18 cellular contexts compared by ENCODE assay signal in genomic region chr1:32116531-32116930, GRCh38. TPM values are rescaled to one million over a fixed set of nuclear protein-coding genes. Genes with fewer than 3 reads are reported as not detected.
DNase-seq lines count a peak whose midpoint lies in the region; ATAC-seq and TF ChIP-seq lines count a peak whose summit lies in the region.
"Had no signal": no experiment of that assay in that cellular context is flagged by ENCODE, and none has a peak within 500 bp of the region (broad histone marks: within the 10 kb centered on the region; RNA-seq: fewer than 3 reads in every experiment).

No MANE protein-coding gene starts in this region.

- no peaks in the 10 kb centered on the region for H3K9me3 Mint-ChIP-seq in stimulated activated naive CD8-positive, alpha-beta T cell treated with anti-CD3 and anti-CD28 coated beads, Interleukin-15, Interleukin-2, amounts not matched to agents 100 ng/mL and 50 ng/mL, for 24 hours
- no peaks in the 10 kb centered on the region for H3K9me3 Mint-ChIP-seq in stimulated activated naive CD8-positive, alpha-beta T cell treated with anti-CD3 and anti-CD28 coated beads, Interleukin-15, amount 100 ng/mL, for 72 hours
- H3K9me3 Mint-ChIP-seq in osteocyte (ENCODE audit: unreplicated experiment): no peaks in the 10 kb centered on the region
- H3K9me3 Mint-ChIP-seq in Calu3 (ENCODE audit: low read depth, unreplicated experiment): no peaks in the 10 kb centered on the region
- H3K9me3 Mint-ChIP-seq: activated naive CD8-positive, alpha-beta T cell treated with anti-CD3 and anti-CD28 coated beads, Interleukin-2, amount 10 ng/mL, durations not matched to agents 7 days and 5 days; activated T-cell treated with anti-CD3 and anti-CD28 coated beads, Interleukin-2, amount 50 U/mL, for 72 hours; T-cell had no signal

- H3K4me3 Mint-ChIP-seq in stimulated activated naive CD8-positive, alpha-beta T cell treated with anti-CD3 and anti-CD28 coated beads, Interleukin-15, Interleukin-2, amounts not matched to agents 100 ng/mL and 50 ng/mL, for 24 hours: no peak overlapping the region
- no peak overlapping the region for H3K4me3 Mint-ChIP-seq in stimulated activated naive CD8-positive, alpha-beta T cell treated with anti-CD3 and anti-CD28 coated beads, Interleukin-15, amount 100 ng/mL, for 72 hours
- H3K4me3 Mint-ChIP-seq in osteocyte (ENCODE audit: unreplicated experiment) (no peak overlapping the region), Calu3 (ENCODE audit: low read depth, unreplicated experiment) (no peak overlapping the region)
- H3K4me3 Mint-ChIP-seq: activated CD8-positive, alpha-beta T cell treated with anti-CD3 and anti-CD28 coated beads, Interleukin-2, amount 10 ng/mL, durations not matched to agents 7 days and 5 days; activated naive CD8-positive, alpha-beta T cell treated with anti-CD3 and anti-CD28 coated beads, Interleukin-2, amount 10 ng/mL, durations not matched to agents 7 days and 5 days; activated T-cell treated with anti-CD3 and anti-CD28 coated beads, Interleukin-2, amount 50 U/mL, for 72 hours; T-cell had no signal

- peak overlapping the region; percentile 15 to 58 (median 57) for H3K27ac ChIP-seq in esophagus squamous epithelium
- no peak overlapping the region for H3K27ac ChIP-seq in neuronal stem cell (replicated peaks; ENCODE audit: low read length)
- H3K27ac ChIP-seq: upper lobe of right lung had no signal

- H3K4me2 ChIP-seq in neuronal stem cell (ENCODE audit: insufficient read depth, low read length, poor library complexity, severe bottlenecking): no peak overlapping the region

- H3K79me1 ChIP-seq in neuronal stem cell (ENCODE audit: low read depth, low read length): peaks cover 11% of the 10 kb centered on the region

- H2AFZ ChIP-seq in neuronal stem cell (ENCODE audit: low read length): no peak overlapping the region

- H3K27me3 Mint-ChIP-seq in stimulated activated naive CD8-positive, alpha-beta T cell treated with anti-CD3 and anti-CD28 coated beads, Interleukin-15, Interleukin-2, amounts not matched to agents 100 ng/mL and 50 ng/mL, for 24 hours: no peaks in the 10 kb centered on the region
- H3K27me3 Mint-ChIP-seq in stimulated activated naive CD8-positive, alpha-beta T cell treated with anti-CD3 and anti-CD28 coated beads, Interleukin-15, amount 100 ng/mL, for 72 hours: no peaks in the 10 kb centered on the region
- H3K27me3 Mint-ChIP-seq in osteocyte (ENCODE audit: unreplicated experiment) (no peaks in the 10 kb centered on the region), Calu3 (ENCODE audit: unreplicated experiment) (no peaks in the 10 kb centered on the region)
- H3K27me3 Mint-ChIP-seq: activated naive CD8-positive, alpha-beta T cell treated with anti-CD3 and anti-CD28 coated beads, Interleukin-2, amount 10 ng/mL, durations not matched to agents 7 days and 5 days; T-cell had no signal

- TF ChIP-seq POLR2A in esophagus squamous epithelium (IDR thresholded peaks at IDR 0.05): no peak

- H3K18ac ChIP-seq in neuronal stem cell (ENCODE audit: low read length): no peak overlapping the region

- CTCF ChIA-PET in Calu3 (lab: Charles Lee): interaction anchor here (0.7 kb wide), 1 partner anchor 24 kb away, joined by 3 read pairs; no protein-coding TSS in a partner anchor

- intact Hi-C loops in esophagus squamous epithelium (cut with DNase I) (no loop called here), Calu3 (cut with micrococcal nuclease; ENCODE audit: unreplicated experiment) (no loop called here)

- H3K36me3 ChIP-seq in esophagus squamous epithelium (peaks cover 0 to 20% (median 0%) of the 10 kb centered on the region in 3 donors), neuronal stem cell (replicated peaks in 1 of 2; ENCODE audit: control insufficient read depth in 2 of 2, insufficient read depth in 2 of 2, low read length in 2 of 2) (peaks cover 0 to 15% of the 10 kb centered on the region in 2 donors)
- H3K36me3 ChIP-seq: upper lobe of right lung had no signal

- H4K8ac ChIP-seq in neuronal stem cell (ENCODE audit: low read depth, low read length): no peak overlapping the region

- H3K36me3 Mint-ChIP-seq in stimulated activated naive CD8-positive, alpha-beta T cell treated with anti-CD3 and anti-CD28 coated beads, Interleukin-15, Interleukin-2, amounts not matched to agents 100 ng/mL and 50 ng/mL, for 24 hours (ENCODE audit: low read depth): peaks cover 11% of the 10 kb centered on the region
- H3K36me3 Mint-ChIP-seq in osteocyte (ENCODE audit: unreplicated experiment): no peaks in the 10 kb centered on the region
- H3K36me3 Mint-ChIP-seq in Calu3 (ENCODE audit: insufficient read depth, unreplicated experiment): peaks cover 16% of the 10 kb centered on the region

- DNase-seq in stimulated activated naive CD8-positive, alpha-beta T cell treated with anti-CD3 and anti-CD28 coated beads, Interleukin-15, amount 100 ng/mL, for 72 hours: no peak
- DNase-seq in esophagus squamous epithelium (lab: John Stamatoyannopoulos, UW) (no peak), osteocyte (ENCODE audit: extremely low spot score, unreplicated experiment) (no peak), GM19238 (ENCODE audit: insufficient read length, low spot score) (no peak), neuronal stem cell (ENCODE audit: low spot score) (no peak), Calu3 (no peak)
- DNase-seq: activated CD8-positive, alpha-beta T cell treated with anti-CD3 and anti-CD28 coated beads, Interleukin-2, amount 10 ng/mL, durations not matched to agents 7 days and 5 days; activated naive CD8-positive, alpha-beta T cell treated with anti-CD3 and anti-CD28 coated beads, Interleukin-2, amount 10 ng/mL, durations not matched to agents 7 days and 5 days; activated T-cell treated with anti-CD3 and anti-CD28 coated beads, Interleukin-2, amount 50 U/mL, for 72 hours; cerebellar nuclear complex; head of caudate nucleus; NCI-H1694 treated with DMSO at 0.1 percent for 48 hours; NK-92 treated with Interleukin-12 subunit alpha and Interleukin-12 subunit beta, amount 100 ng/mL, for 24 hours; nucleus accumbens; T-cell; upper lobe of right lung had no signal

- no peak overlapping the region for H2BK5ac ChIP-seq in neuronal stem cell (ENCODE audit: low read length)

- no peak for ATAC-seq in stimulated activated naive CD8-positive, alpha-beta T cell treated with anti-CD3 and anti-CD28 coated beads, Interleukin-15, amount 100 ng/mL, for 72 hours
- ATAC-seq in HG02798 (IDR thresholded peaks at IDR 0.05; ENCODE audit: poor library complexity, unreplicated experiment): no peak
- ATAC-seq: activated CD8-positive, alpha-beta T cell treated with anti-CD3 and anti-CD28 coated beads, Interleukin-2, amount 10 ng/mL, durations not matched to agents 7 days and 5 days; activated T-cell treated with anti-CD3 and anti-CD28 coated beads, Interleukin-2, amount 50 U/mL, for 72 hours; T-cell had no signal

- H2BK15ac ChIP-seq in neuronal stem cell (ENCODE audit: low read length): no peak overlapping the region

- no peak overlapping the region for H2BK120ac ChIP-seq in neuronal stem cell (ENCODE audit: low read depth, low read length)

- H3K27me3 ChIP-seq in esophagus squamous epithelium (no peaks in the 10 kb centered on the region), neuronal stem cell (ENCODE audit: control insufficient read depth in 3 of 3, insufficient read depth in 3 of 3, low read depth in 1 of 3, low read length in 3 of 3) (no peaks in the 10 kb centered on the region)
- H3K27me3 ChIP-seq: upper lobe of right lung had no signal

- WGBS in esophagus squamous epithelium, 2 donors: 89 to 92% methylated on average over 4 of the region's 4 CpGs
- WGBS in neuronal stem cell (ENCODE audit: extremely low coverage in 2 of 2, insufficient read length in 2 of 2, insufficient replicate concordance in 1 of 2), 2 donors: no CpG with 5 or more reads among the region's 4 CpGs

- BruUV-seq in Calu3 (replicated peaks; lab: Mats Ljungman, UMichigan): no TSS peak

- peaks cover 16 to 93% (median 28%) of the 10 kb centered on the region in 3 donors for H3K4me1 ChIP-seq in esophagus squamous epithelium
- H3K4me1 ChIP-seq in neuronal stem cell (ENCODE audit: control insufficient read depth in 2 of 2, insufficient read depth in 1 of 2, low read depth in 1 of 2, low read length in 2 of 2): no peaks in the 10 kb centered on the region

- no peak overlapping the region for H3K9ac ChIP-seq in neuronal stem cell (ENCODE audit: low read depth, low read length, poor library complexity)

- no peak overlapping the region for H2AK5ac ChIP-seq in neuronal stem cell (ENCODE audit: low read depth, low read length)

- H3K14ac ChIP-seq in neuronal stem cell (ENCODE audit: low read length): no peak overlapping the region

- no peak overlapping the region for H3K23ac ChIP-seq in neuronal stem cell (ENCODE audit: low read depth, low read length, poor library complexity)

- H3K9me3 ChIP-seq in esophagus squamous epithelium (no peaks in the 10 kb centered on the region), neuronal stem cell (replicated peaks in 1 of 2; ENCODE audit: control insufficient read depth in 2 of 2, insufficient read depth in 1 of 2, low read depth in 1 of 2, low read length in 2 of 2) (no peaks in the 10 kb centered on the region)
- H3K9me3 ChIP-seq: upper lobe of right lung had no signal

- H2BK12ac ChIP-seq in neuronal stem cell (ENCODE audit: low read length): no peak overlapping the region

- no peak overlapping the region for H3K4ac ChIP-seq in neuronal stem cell (ENCODE audit: low read length)

- H4K91ac ChIP-seq in neuronal stem cell (ENCODE audit: low read depth, low read length, poor library complexity): no peak overlapping the region

- H3K27ac Mint-ChIP-seq in stimulated activated naive CD8-positive, alpha-beta T cell treated with anti-CD3 and anti-CD28 coated beads, Interleukin-15, Interleukin-2, amounts not matched to agents 100 ng/mL and 50 ng/mL, for 24 hours: peak overlapping the region; percentile 31
- no peak overlapping the region for H3K27ac Mint-ChIP-seq in stimulated activated naive CD8-positive, alpha-beta T cell treated with anti-CD3 and anti-CD28 coated beads, Interleukin-15, amount 100 ng/mL, for 72 hours
- H3K27ac Mint-ChIP-seq in osteocyte (ENCODE audit: unreplicated experiment) (peak overlapping the region; percentile 65), Calu3 (ENCODE audit: unreplicated experiment) (no peak overlapping the region)
- H3K27ac Mint-ChIP-seq: activated CD8-positive, alpha-beta T cell treated with anti-CD3 and anti-CD28 coated beads, Interleukin-2, amount 10 ng/mL, durations not matched to agents 7 days and 5 days; activated naive CD8-positive, alpha-beta T cell treated with anti-CD3 and anti-CD28 coated beads, Interleukin-2, amount 10 ng/mL, durations not matched to agents 7 days and 5 days; T-cell had no signal

- no peak for TF ChIP-seq CTCF in esophagus squamous epithelium (IDR thresholded peaks at IDR 0.05)
- no peak for TF ChIP-seq CTCF in osteocyte (IDR thresholded peaks at IDR 0.05)
- TF ChIP-seq CTCF in Calu3 (IDR thresholded peaks at IDR 0.05; ENCODE audit: unreplicated experiment): no peak

- H3K4me3 ChIP-seq in esophagus squamous epithelium (no peak overlapping the region), neuronal stem cell (ENCODE audit: low read length in 2 of 2) (no peak overlapping the region)
- H3K4me3 ChIP-seq: upper lobe of right lung had no signal

- H3K4me1 Mint-ChIP-seq in stimulated activated naive CD8-positive, alpha-beta T cell treated with anti-CD3 and anti-CD28 coated beads, Interleukin-15, Interleukin-2, amounts not matched to agents 100 ng/mL and 50 ng/mL, for 24 hours (ENCODE audit: low read depth): peaks cover 48% of the 10 kb centered on the region
- peaks cover 56% of the 10 kb centered on the region for H3K4me1 Mint-ChIP-seq in stimulated activated naive CD8-positive, alpha-beta T cell treated with anti-CD3 and anti-CD28 coated beads, Interleukin-15, amount 100 ng/mL, for 72 hours
- H3K4me1 Mint-ChIP-seq in osteocyte (ENCODE audit: unreplicated experiment) (peaks cover 32% of the 10 kb centered on the region), Calu3 (ENCODE audit: low read depth, unreplicated experiment) (peaks cover 21% of the 10 kb centered on the region)

RNA-seq across cellular contexts. Expression of gene KPNA6, which starts 8.7 kb away (rescaled TPM):
- 10 to 100 TPM; 27.7 to 38.0 (median 36.5) TPM for total RNA-seq in esophagus squamous epithelium
- 75.3 and 78.2 TPM in 2 replicates for total RNA-seq in osteocyte
- polyA plus RNA-seq in neuronal stem cell (2013, experiment 1 of 2): 24.0 TPM
- polyA plus RNA-seq in neuronal stem cell (2013, experiment 2 of 2): 24.9 TPM
- 84.3 and 84.4 TPM in 2 replicates for total RNA-seq in Calu3 (2022)

RNA-seq across cellular contexts. Expression of gene TMEM39B, which starts 43.8 kb away (rescaled TPM):
- total RNA-seq in esophagus squamous epithelium (1 to 10 TPM; 3.6 to 5.6 (median 4.9) TPM), osteocyte (22.9 and 25.0 TPM in 2 replicates), Calu3 (2022) (18.9 and 19.5 TPM in 2 replicates)
- 17.3 TPM for polyA plus RNA-seq in neuronal stem cell (2013, experiment 1 of 2)
- 17.7 TPM for polyA plus RNA-seq in neuronal stem cell (2013, experiment 2 of 2)

Comparison
In these comparisons a context has a peak if more than half of its experiments do, and no peak if none do; other contexts are left out.
1. H3K27ac Mint-ChIP-seq: peak in stimulated activated naive CD8-positive, alpha-beta T cell treated with anti-CD3 and anti-CD28 coated beads, Interleukin-15, Interleukin-2, amounts not matched to agents 100 ng/mL and 50 ng/mL, for 24 hours (single experiment) and osteocyte (single experiment); none in stimulated activated naive CD8-positive, alpha-beta T cell treated with anti-CD3 and anti-CD28 coated beads, Interleukin-15, amount 100 ng/mL, for 72 hours (0 of 2) and Calu3 (single experiment).